Comparison of ENCODE assay signal across 31 cellular contexts in the genomic region with DNA sequence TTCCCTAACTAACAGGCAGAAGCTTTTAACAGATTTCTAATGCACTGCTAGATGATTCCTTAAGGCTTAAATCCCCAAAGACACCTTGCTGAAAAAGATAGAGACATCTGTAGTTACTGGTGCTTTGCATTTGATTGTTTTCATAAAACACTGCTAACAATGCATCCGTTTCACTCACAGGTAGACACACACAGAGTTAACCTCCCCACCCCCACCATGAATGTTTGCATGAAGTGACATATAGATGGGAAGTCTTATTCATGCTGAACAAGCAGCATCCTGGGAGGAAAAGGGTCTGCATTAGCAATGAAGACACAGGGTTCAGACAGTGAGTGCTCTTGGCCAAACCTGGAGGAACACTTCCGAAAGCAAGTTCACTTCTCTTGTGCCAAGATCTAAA.
"Had no signal": no experiment of that assay in that cellular context is flagged by ENCODE, and none has a peak within 500 bp of the region (broad histone marks: within the 10 kb centered on the region; RNA-seq: fewer than 3 reads in every experiment).

No MANE protein-coding gene starts in this region.

- H3K4me1 Mint-ChIP-seq: activated CD4-positive, alpha-beta T cell treated with anti-CD3 and anti-CD28 coated beads for 36 hours; activated CD4-positive, alpha-beta T cell treated with anti-CD3 and anti-CD28 coated beads, Interleukin-2, amount 10 ng/mL, durations not matched to agents 24 days and 14 days; activated CD8-positive, alpha-beta memory T cell treated with anti-CD3 and anti-CD28 coated beads, Interleukin-2, amount 10 ng/mL, durations not matched to agents 7 days and 5 days; activated naive CD4-positive, alpha-beta T cell treated with anti-CD3 and anti-CD28 coated beads, Interleukin-2, amount 50 U/mL, for 24 hours; activated naive CD8-positive, alpha-beta T cell treated with anti-CD3 and anti-CD28 coated beads for 36 hours; activated naive CD8-positive, alpha-beta T cell treated with anti-CD3 and anti-CD28 coated beads, Interleukin-2, amount 50 U/mL, for 24 hours had no signal

- FAIRE-seq: endothelial cell of umbilical vein had no signal

- H3K27me3 ChIP-seq: adrenal gland, body of pancreas, cardiac muscle cell, colonic mucosa had no signal

- ATAC-seq: activated CD4-positive, alpha-beta T cell treated with anti-CD3 and anti-CD28 coated beads for 36 hours; activated CD8-positive, alpha-beta memory T cell treated with anti-CD3 and anti-CD28 coated beads, Interleukin-2, amount 10 ng/mL, durations not matched to agents 7 days and 5 days; activated CD8-positive, alpha-beta T cell treated with anti-CD3 and anti-CD28 coated beads, Interleukin-2, amount 10 ng/mL, durations not matched to agents 7 days and 5 days; activated naive CD8-positive, alpha-beta T cell treated with anti-CD3 and anti-CD28 coated beads, Interleukin-2, amount 50 U/mL, for 24 hours; body of pancreas; heart left ventricle had no signal

- DNase-seq: activated CD4-positive, alpha-beta memory T cell treated with anti-CD3 and anti-CD28 coated beads for 36 hours; activated CD4-positive, alpha-beta T cell treated with anti-CD3 and anti-CD28 coated beads for 36 hours; activated CD4-positive, alpha-beta T cell treated with anti-CD3 and anti-CD28 coated beads, Interleukin-2, amount 10 ng/mL, durations not matched to agents 24 days and 14 days; activated CD4-positive, CD25-positive, alpha-beta regulatory T cell; activated CD4-positive, CD25-positive, alpha-beta regulatory T cell treated with anti-CD3 and anti-CD28 coated beads, Interleukin-2, amount 50 U/mL, for 72 hours; activated CD8-positive, alpha-beta memory T cell treated with anti-CD3 and anti-CD28 coated beads, Interleukin-2, amount 10 ng/mL, durations not matched to agents 7 days and 5 days; activated CD8-positive, alpha-beta memory T cell treated with anti-CD3 and anti-CD28 coated beads, Interleukin-2, amount 50 U/mL, for 4 hours; activated CD8-positive, alpha-beta T cell treated with anti-CD3 and anti-CD28 coated beads, Interleukin-2, amount 10 ng/mL, durations not matched to agents 7 days and 5 days; activated effector memory CD4-positive, alpha-beta T cell treated with anti-CD3 and anti-CD28 coated beads, Interleukin-2, amount 50 U/mL, for 16 hours; activated naive CD4-positive, alpha-beta T cell treated with anti-CD3 and anti-CD28 coated beads for 36 hours; activated naive CD8-positive, alpha-beta T cell treated with anti-CD3 and anti-CD28 coated beads for 36 hours; activated naive CD8-positive, alpha-beta T cell treated with anti-CD3 and anti-CD28 coated beads, Interleukin-2, amount 50 U/mL, for 24 hours; activated T-cell treated with anti-CD3 and anti-CD28 coated beads, Interleukin-2, amount 50 U/mL, for 1 hour; activated T-cell treated with anti-CD3 and anti-CD28 coated beads, Interleukin-2, amount 50 U/mL, for 48 hours; adrenal gland; amygdala; aorta; body of pancreas; central memory CD4-positive, alpha-beta T cell; cerebellar nuclear complex; colonic mucosa; effector CD8-positive, alpha-beta T cell; foreskin fibroblast; heart left ventricle; hypothalamus had no signal

- H3K4me3 Mint-ChIP-seq: activated CD4-positive, alpha-beta memory T cell treated with anti-CD3 and anti-CD28 coated beads for 36 hours; activated CD4-positive, alpha-beta T cell treated with anti-CD3 and anti-CD28 coated beads for 36 hours; activated CD4-positive, alpha-beta T cell treated with anti-CD3 and anti-CD28 coated beads, Interleukin-2, amount 10 ng/mL, durations not matched to agents 24 days and 14 days; activated CD8-positive, alpha-beta memory T cell treated with anti-CD3 and anti-CD28 coated beads, Interleukin-2, amount 10 ng/mL, durations not matched to agents 7 days and 5 days; activated CD8-positive, alpha-beta T cell treated with anti-CD3 and anti-CD28 coated beads, Interleukin-2, amount 10 ng/mL, durations not matched to agents 7 days and 5 days; activated naive CD4-positive, alpha-beta T cell treated with anti-CD3 and anti-CD28 coated beads for 36 hours; activated naive CD4-positive, alpha-beta T cell treated with anti-CD3 and anti-CD28 coated beads, Interleukin-2, amount 50 U/mL, for 24 hours; activated naive CD8-positive, alpha-beta T cell treated with anti-CD3 and anti-CD28 coated beads for 36 hours; activated naive CD8-positive, alpha-beta T cell treated with anti-CD3 and anti-CD28 coated beads, Interleukin-2, amount 50 U/mL, for 24 hours; activated T-helper 1 cell treated with anti-CD3 and anti-CD28 coated beads, Interleukin-12 subunit alpha, Interleukin-12 subunit beta, Interleukin-2, Interleukin-4 antibody, amounts not matched to agents 30 ng/mL and 10 ng/mL and 1 ng/mL, durations not matched to agents 14 hours and 24 hours and 36 hours had no signal

- H3K36me3 ChIP-seq: adrenal gland, cardiac muscle cell, colonic mucosa, heart left ventricle had no signal

- H3K27ac Mint-ChIP-seq: activated CD4-positive, alpha-beta memory T cell treated with anti-CD3 and anti-CD28 coated beads for 36 hours; activated CD4-positive, alpha-beta T cell treated with anti-CD3 and anti-CD28 coated beads for 36 hours; activated CD4-positive, alpha-beta T cell treated with anti-CD3 and anti-CD28 coated beads, Interleukin-2, amount 10 ng/mL, durations not matched to agents 24 days and 14 days; activated CD8-positive, alpha-beta memory T cell treated with anti-CD3 and anti-CD28 coated beads, Interleukin-2, amount 10 ng/mL, durations not matched to agents 7 days and 5 days; activated CD8-positive, alpha-beta T cell treated with anti-CD3 and anti-CD28 coated beads, Interleukin-2, amount 10 ng/mL, durations not matched to agents 7 days and 5 days; activated naive CD4-positive, alpha-beta T cell treated with anti-CD3 and anti-CD28 coated beads for 36 hours; activated naive CD4-positive, alpha-beta T cell treated with anti-CD3 and anti-CD28 coated beads, Interleukin-2, amount 50 U/mL, for 24 hours; activated naive CD8-positive, alpha-beta T cell treated with anti-CD3 and anti-CD28 coated beads for 36 hours; activated naive CD8-positive, alpha-beta T cell treated with anti-CD3 and anti-CD28 coated beads, Interleukin-2, amount 50 U/mL, for 24 hours; activated T-helper 1 cell treated with anti-CD3 and anti-CD28 coated beads, Interleukin-12 subunit alpha, Interleukin-12 subunit beta, Interleukin-2, Interleukin-4 antibody, amounts not matched to agents 30 ng/mL and 10 ng/mL and 1 ng/mL, durations not matched to agents 14 hours and 24 hours and 36 hours; activated T-helper 2 cell treated with anti-CD3 and anti-CD28 coated beads, Interferon-gamma antibody, Interleukin-2, Interleukin-4, amounts not matched to agents 10 μg/mL and 5 μg/mL and 100 μg/mL, durations not matched to agents 14 hours and 24 hours and 36 hours had no signal

- H3K9me3 ChIP-seq: adrenal gland, body of pancreas, colonic mucosa, heart left ventricle had no signal

- H3K9me3 Mint-ChIP-seq: activated CD4-positive, alpha-beta memory T cell treated with anti-CD3 and anti-CD28 coated beads for 36 hours; activated CD4-positive, alpha-beta T cell treated with anti-CD3 and anti-CD28 coated beads, Interleukin-2, amount 10 ng/mL, durations not matched to agents 24 days and 14 days; activated naive CD4-positive, alpha-beta T cell treated with anti-CD3 and anti-CD28 coated beads, Interleukin-2, amount 50 U/mL, for 24 hours; activated naive CD8-positive, alpha-beta T cell treated with anti-CD3 and anti-CD28 coated beads for 36 hours; activated naive CD8-positive, alpha-beta T cell treated with anti-CD3 and anti-CD28 coated beads, Interleukin-2, amount 50 U/mL, for 24 hours; activated T-helper 1 cell treated with anti-CD3 and anti-CD28 coated beads, Interleukin-12 subunit alpha, Interleukin-12 subunit beta, Interleukin-2, Interleukin-4 antibody, amounts not matched to agents 30 ng/mL and 10 ng/mL and 1 ng/mL, durations not matched to agents 14 hours and 24 hours and 36 hours; activated T-helper 2 cell treated with anti-CD3 and anti-CD28 coated beads, Interferon-gamma antibody, Interleukin-2, Interleukin-4, amounts not matched to agents 10 μg/mL and 5 μg/mL and 100 μg/mL, durations not matched to agents 14 hours and 24 hours and 36 hours had no signal

- H3K4me1 ChIP-seq: adrenal gland, colonic mucosa, heart left ventricle had no signal

- H3K27ac ChIP-seq: adrenal gland, body of pancreas, cardiac muscle cell, colonic mucosa, epithelial cell of prostate, heart left ventricle had no signal

- H3K27me3 Mint-ChIP-seq: activated CD4-positive, alpha-beta memory T cell treated with anti-CD3 and anti-CD28 coated beads for 36 hours; activated CD4-positive, alpha-beta T cell treated with anti-CD3 and anti-CD28 coated beads for 36 hours; activated CD4-positive, alpha-beta T cell treated with anti-CD3 and anti-CD28 coated beads, Interleukin-2, amount 10 ng/mL, durations not matched to agents 24 days and 14 days; activated CD8-positive, alpha-beta memory T cell treated with anti-CD3 and anti-CD28 coated beads, Interleukin-2, amount 10 ng/mL, durations not matched to agents 7 days and 5 days; activated naive CD8-positive, alpha-beta T cell treated with anti-CD3 and anti-CD28 coated beads for 36 hours had no signal

- H3K4me3 ChIP-seq: adrenal gland, body of pancreas, cardiac muscle cell, colonic mucosa, heart left ventricle had no signal
